Comparison of ENCODE assay signal across 23 cellular contexts in genomic region chr22:25624486-25624885, GRCh38.
"Had no signal": no experiment of that assay in that cellular context is flagged by ENCODE, and none has a peak within 500 bp of the region (broad histone marks: within the 10 kb centered on the region; RNA-seq: fewer than 3 reads in every experiment).

No MANE protein-coding gene starts in this region.

- H3K4me3 Mint-ChIP-seq: activated naive CD8-positive, alpha-beta T cell treated with anti-CD3 and anti-CD28 coated beads for 36 hours; activated T-cell treated with anti-CD3 and anti-CD28 coated beads, Interleukin-2, amount 50 U/mL, for 4 hours; central memory CD8-positive, alpha-beta T cell; naive thymus-derived CD4-positive, alpha-beta T cell; neural crest cell had no signal

- ATAC-seq: gastrocnemius medialis; naive thymus-derived CD4-positive, alpha-beta T cell; stimulated activated naive B cell treated with anti-CD40 and anti-IgM and Interleukin-4, amounts not matched to agents 10 μg/mL and 1 μg/mL and 100 μg/mL, for 72 hours had no signal

- H3K36me3 ChIP-seq: breast epithelium, colonic mucosa, esophagus squamous epithelium, gastrocnemius medialis, left ventricle myocardium inferior, sigmoid colon, transverse colon had no signal

- H3K27me3 Mint-ChIP-seq: activated naive CD8-positive, alpha-beta T cell treated with anti-CD3 and anti-CD28 coated beads for 36 hours; stimulated activated naive B cell treated with anti-CD40 and anti-IgM and Interleukin-4, amounts not matched to agents 10 μg/mL and 1 μg/mL and 100 μg/mL, for 72 hours had no signal

- H3K27me3 ChIP-seq: breast epithelium, colonic mucosa, esophagus squamous epithelium, gastrocnemius medialis, sigmoid colon, transverse colon had no signal

- H3K4me3 ChIP-seq: breast epithelium, colonic mucosa, esophagus squamous epithelium, gastrocnemius medialis, left ventricle myocardium inferior, sigmoid colon, smooth muscle cell, transverse colon had no signal

- H3K4me1 ChIP-seq: colonic mucosa, gastrocnemius medialis had no signal

- H3K4me2 ChIP-seq: smooth muscle cell had no signal

- DNase-seq: activated CD4-positive, CD25-positive, alpha-beta regulatory T cell treated with anti-CD3 and anti-CD28 coated beads, Interleukin-2, amount 50 U/mL, for 72 hours; activated CD8-positive, alpha-beta memory T cell treated with anti-CD3 and anti-CD28 coated beads for 24 hours; activated CD8-positive, alpha-beta memory T cell treated with anti-CD3 and anti-CD28 coated beads, Interleukin-2, amount 50 U/mL, for 4 hours; activated gamma-delta T cell; activated naive CD8-positive, alpha-beta T cell treated with anti-CD3 and anti-CD28 coated beads for 36 hours; activated T-cell treated with anti-CD3 and anti-CD28 coated beads, Interleukin-2, amount 50 U/mL, for 4 hours; amniotic stem cell; colonic mucosa; esophagus squamous epithelium; gastrocnemius medialis; hippocampal formation; left ventricle myocardium inferior; occipital lobe; sigmoid colon; stimulated activated CD4-positive, alpha-beta T cell treated with anti-CD3 and anti-CD28 coated beads, Interleukin-15, amount 100 ng/mL, for 24 hours; stimulated activated naive B cell treated with anti-CD40 and anti-IgM and Interleukin-4, amounts not matched to agents 10 μg/mL and 1 μg/mL and 100 μg/mL, for 72 hours; transverse colon had no signal

- H3K9me3 ChIP-seq: breast epithelium, colonic mucosa, esophagus squamous epithelium, gastrocnemius medialis, left ventricle myocardium inferior, sigmoid colon, transverse colon had no signal

- H3K9me3 Mint-ChIP-seq: activated naive CD8-positive, alpha-beta T cell treated with anti-CD3 and anti-CD28 coated beads for 36 hours; activated T-cell treated with anti-CD3 and anti-CD28 coated beads, Interleukin-2, amount 50 U/mL, for 4 hours; central memory CD8-positive, alpha-beta T cell; naive thymus-derived CD4-positive, alpha-beta T cell; neural crest cell had no signal

- H3K27ac Mint-ChIP-seq: activated naive CD8-positive, alpha-beta T cell treated with anti-CD3 and anti-CD28 coated beads for 36 hours; naive thymus-derived CD4-positive, alpha-beta T cell; stimulated activated naive B cell treated with anti-CD40 and anti-IgM and Interleukin-4, amounts not matched to agents 10 μg/mL and 1 μg/mL and 100 μg/mL, for 72 hours had no signal

- H3K27ac ChIP-seq: breast epithelium, colonic mucosa, esophagus squamous epithelium, gastrocnemius medialis, left ventricle myocardium inferior, sigmoid colon, transverse colon, VCaP had no signal
